Comparison of ENCODE assay signal across 8 cellular contexts in the genomic region with DNA sequence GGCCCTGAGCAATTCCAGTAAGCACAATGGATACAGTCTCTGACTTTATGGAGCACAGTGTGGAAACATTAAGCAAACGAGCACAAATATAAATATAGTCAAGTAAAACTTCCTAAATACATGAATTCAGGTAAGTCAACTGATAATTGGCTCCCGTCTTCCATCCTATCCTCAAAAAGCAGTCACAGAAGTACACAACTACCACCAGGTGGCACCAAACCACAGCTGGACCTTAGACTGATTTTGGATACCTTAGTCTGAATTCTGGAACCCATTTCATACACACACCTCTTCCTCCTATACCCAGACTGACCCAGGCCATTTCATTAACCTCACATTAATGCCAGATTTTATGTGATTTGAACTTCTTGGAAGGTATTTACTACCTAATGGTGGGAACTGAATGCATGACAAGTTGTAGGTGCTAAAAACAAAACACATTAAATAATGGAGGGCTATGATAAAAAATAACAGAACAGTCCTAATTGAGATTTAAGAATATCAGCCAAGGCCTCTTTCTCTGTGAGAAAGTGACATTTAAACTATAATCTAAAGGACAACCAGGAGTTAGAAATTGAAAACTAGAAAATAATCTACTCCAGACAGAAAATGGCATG.
DNase-seq lines count a peak whose midpoint lies in the region; ATAC-seq, FAIRE-seq and TF ChIP-seq lines count a peak whose summit lies in the region.

No MANE protein-coding gene starts in this region.

- H3K27ac ChIP-seq in DOHH2 (ENCODE audit: low read depth, low read length) (no peak overlapping the region), MM.1S (ENCODE audit: low read length) (no peak overlapping the region), RWPE1 (no peak overlapping the region), pancreas (no peak overlapping the region), upper lobe of left lung (no peak overlapping the region)

- no peaks in the 10 kb centered on the region for H3K79me2 ChIP-seq in DOHH2 (ENCODE audit: control insufficient read depth, low read length)
- peaks cover 6% of the 10 kb centered on the region for H3K79me2 ChIP-seq in MM.1S (ENCODE audit: low read length)

- TF ChIP-seq CTCF in DOHH2 (IDR thresholded peaks at IDR 0.05; ENCODE audit: low read depth, low read length, poor library complexity, severe bottlenecking): peak; percentile 76
- peak; percentile 90 for TF ChIP-seq CTCF in MM.1S (IDR thresholded peaks at IDR 0.05; ENCODE audit: low read length)
- peak; percentile 87 for TF ChIP-seq CTCF in RWPE1 (conservative IDR thresholded peaks at IDR 0.05; ENCODE audit: low read depth)
- TF ChIP-seq CTCF in pancreas (IDR thresholded peaks at IDR 0.05): peak; percentile 76 to 89 (median 80)
- peak; percentile 57 to 87 (median 71) for TF ChIP-seq CTCF in upper lobe of left lung (IDR thresholded peaks at IDR 0.05)

- intact Hi-C loops in pancreas (cut with DNase I): loop anchor here in 1 of 3 donors (10.0 kb wide), 1 partner anchor 195 kb away; no protein-coding TSS in a partner anchor

- no peak for TF ChIP-seq EP300 in upper lobe of left lung (IDR thresholded peaks at IDR 0.05)

- TF ChIP-seq POLR2A in upper lobe of left lung (IDR thresholded peaks at IDR 0.05): no peak

- POLR2A ChIA-PET in RWPE1 (lab: Yijun Ruan, JAX; ENCODE audit: low non-redundant PET): no interaction called here

- H4K20me1 ChIP-seq in DOHH2 (ENCODE audit: control insufficient read depth, insufficient read depth, low read depth, low read length) (no peaks in the 10 kb centered on the region), MM.1S (ENCODE audit: insufficient read depth, low read length) (no peaks in the 10 kb centered on the region)

- H3K9ac ChIP-seq in MM.1S (ENCODE audit: low read length): no peak overlapping the region

- H2AFZ ChIP-seq in MM.1S (ENCODE audit: low read length): no peak overlapping the region

- H3K36me3 ChIP-seq in DOHH2 (ENCODE audit: control insufficient read depth, low read length): no peaks in the 10 kb centered on the region
- no peaks in the 10 kb centered on the region for H3K36me3 ChIP-seq in MM.1S (replicated peaks; ENCODE audit: insufficient read depth, low read length)
- H3K36me3 ChIP-seq in pancreas: no peaks in the 10 kb centered on the region
- peaks cover 0 to 3% (median 0%) of the 10 kb centered on the region in 4 donors for H3K36me3 ChIP-seq in upper lobe of left lung

- H3F3A ChIP-seq in DOHH2 (ENCODE audit: control insufficient read depth, insufficient read depth) (no peaks in the 10 kb centered on the region), MM.1S (ENCODE audit: insufficient read depth, low read length) (no peaks in the 10 kb centered on the region)

- DNase-seq in MM.1S (peak; percentile 84), RWPE1 (ENCODE audit: low spot score) (peak; percentile 59), frontal cortex (ENCODE audit: low spot score in 2 of 2) (peak; percentile 32 to 59), pancreas (peak in 5 of 6 donors; percentile 55 to 79 (median 59)), upper lobe of left lung (peak in 1 of 2 donors; percentile 63)
- DNase-seq in activated T-helper 9 cell treated with anti-CD3 and anti-CD28 coated beads, Interleukin-2, amount 50 U/mL, for 16 hours (ENCODE audit: low read depth): peak; percentile 58

- ATAC-seq in GM21723 (IDR thresholded peaks at IDR 0.05; ENCODE audit: unreplicated experiment) (peak; percentile 95), pancreas (peak; percentile 85 to 96 (median 92)), upper lobe of left lung (ENCODE audit: low FRiP score in 2 of 2) (peak; percentile 80 to 83)

- CTCF ChIA-PET in RWPE1 (lab: Yijun Ruan, JAX): interaction anchor here (0.5 to 3.3 kb wide), 9 partner anchors 13 to 196 kb away, joined by 3 to 17 read pairs (median 5); no protein-coding TSS in a partner anchor

- FAIRE-seq in frontal cortex (lab: Jason Lieb, UNC) (peak; percentile 28), pancreas (lab: Jason Lieb, UNC) (peak; percentile 92)

- H3K27me3 ChIP-seq in DOHH2 (ENCODE audit: control insufficient read depth, low read length) (no peaks in the 10 kb centered on the region), MM.1S (replicated peaks; ENCODE audit: insufficient read depth, low read length) (no peaks in the 10 kb centered on the region), pancreas (no peaks in the 10 kb centered on the region), upper lobe of left lung (no peaks in the 10 kb centered on the region)

- H3K9me2 ChIP-seq in DOHH2 (replicated peaks; ENCODE audit: control insufficient read depth, low read length) (no peaks in the 10 kb centered on the region), MM.1S (replicated peaks; ENCODE audit: insufficient read depth, low read length) (no peaks in the 10 kb centered on the region)

- H3K4me3 ChIP-seq in DOHH2 (ENCODE audit: low read length) (no peak overlapping the region), MM.1S (ENCODE audit: low read length) (no peak overlapping the region), pancreas (no peak overlapping the region), upper lobe of left lung (no peak overlapping the region)

- no peaks in the 10 kb centered on the region for H3K9me3 ChIP-seq in DOHH2 (ENCODE audit: control insufficient read depth, insufficient read depth, low read length)
- H3K9me3 ChIP-seq in MM.1S (replicated peaks; ENCODE audit: insufficient read depth, low read length): no peaks in the 10 kb centered on the region
- no peaks in the 10 kb centered on the region for H3K9me3 ChIP-seq in pancreas
- no peaks in the 10 kb centered on the region for H3K9me3 ChIP-seq in upper lobe of left lung

- WGBS in pancreas, 2 donors: 3 to 6% methylated on average over 2 of the region's 2 CpGs
- WGBS in upper lobe of left lung, 2 donors: 0 to 17% methylated on average over 2 of the region's 2 CpGs

- no peaks in the 10 kb centered on the region for H3K4me1 ChIP-seq in DOHH2 (ENCODE audit: control insufficient read depth, low read length)
- no peaks in the 10 kb centered on the region for H3K4me1 ChIP-seq in MM.1S (ENCODE audit: low read length)
- H3K4me1 ChIP-seq in pancreas: no peaks in the 10 kb centered on the region
- peaks cover 0 to 3% (median 0%) of the 10 kb centered on the region in 4 donors for H3K4me1 ChIP-seq in upper lobe of left lung

- H3K4me2 ChIP-seq in DOHH2 (ENCODE audit: low read length) (no peak overlapping the region), MM.1S (ENCODE audit: low read depth, low read length) (no peak overlapping the region)
